In genomic region chr5:173498871-173499470, GRCh38 we compare ENCODE assay signal across 14 cellular contexts.
A peak's percentile ranks its signal among the peaks of the same experiment; 100 is the strongest.
DNase-seq lines count a peak whose midpoint lies in the region; ATAC-seq and TF ChIP-seq lines count a peak whose summit lies in the region.
"Had no signal": no experiment of that assay in that cellular context is flagged by ENCODE, and none has a peak within 500 bp of the region (broad histone marks: within the 10 kb centered on the region; RNA-seq: fewer than 3 reads in every experiment).

No MANE protein-coding gene starts in this region.

- no peaks in the 10 kb centered on the region for H3K79me1 ChIP-seq in IMR-90 (ENCODE audit: low read depth in 1 of 2, low read length in 2 of 2)

- POLR2A ChIA-PET in IMR-90 (lab: Charles Lee; ENCODE audit: unreplicated experiment): interaction anchor here (0.9 kb wide), 1 partner anchor 24 kb away, joined by 3 read pairs; no protein-coding TSS in a partner anchor

- dilution Hi-C loops in IMR-90 (cut with HindIII; ENCODE audit: low sequenced_read_pairs, unreplicated experiment): no loop called here

- no peaks in the 10 kb centered on the region for H3K9me3 Mint-ChIP-seq in stimulated activated effector memory CD8-positive, alpha-beta T cell treated with anti-CD3 and anti-CD28 coated beads, Interleukin-12 subunit alpha, Interleukin-12 subunit beta, amount 100 ng/mL, for 72 hours
- no peaks in the 10 kb centered on the region for H3K9me3 Mint-ChIP-seq in activated naive CD4-positive, alpha-beta T cell treated with anti-CD3 and anti-CD28 coated beads, Interleukin-2, amount 50 U/mL, for 72 hours
- H3K9me3 Mint-ChIP-seq: activated T-helper 1 cell treated with anti-CD3 and anti-CD28 coated beads, Interleukin-12 subunit alpha, Interleukin-12 subunit beta, Interleukin-2, Interleukin-4 antibody, amounts not matched to agents 30 ng/mL and 10 ng/mL and 1 ng/mL, durations not matched to agents 14 hours and 24 hours and 36 hours; stimulated activated memory B cell treated with anti-CD40 and anti-IgM and Interleukin-4, amounts not matched to agents 10 μg/mL and 1 μg/mL and 100 μg/mL, for 72 hours had no signal

- no peaks in the 10 kb centered on the region for H3K36me3 Mint-ChIP-seq in stimulated activated effector memory CD8-positive, alpha-beta T cell treated with anti-CD3 and anti-CD28 coated beads, Interleukin-12 subunit alpha, Interleukin-12 subunit beta, amount 100 ng/mL, for 72 hours
- no peaks in the 10 kb centered on the region for H3K36me3 Mint-ChIP-seq in activated naive CD4-positive, alpha-beta T cell treated with anti-CD3 and anti-CD28 coated beads, Interleukin-2, amount 50 U/mL, for 72 hours
- H3K36me3 Mint-ChIP-seq: stimulated activated memory B cell treated with anti-CD40 and anti-IgM and Interleukin-4, amounts not matched to agents 10 μg/mL and 1 μg/mL and 100 μg/mL, for 72 hours had no signal

- peak overlapping the region; percentile 46 to 63 for H4K8ac ChIP-seq in IMR-90 (ENCODE audit: low read depth in 2 of 2, low read length in 2 of 2)

- peak overlapping the region; percentile 73 for H2AFZ ChIP-seq in IMR-90 (replicated peaks; ENCODE audit: low read length, poor library complexity)

- H3K14ac ChIP-seq in IMR-90 (replicated peaks; ENCODE audit: low read depth, low read length): peak overlapping the region; percentile 69

- DNase-seq in IMR-90 (peak; percentile 23), coronary artery (ENCODE audit: low spot score) (no peak), kidney tubule cell (ENCODE audit: low spot score) (peak; percentile 21), mucosa of descending colon (no peak), putamen (ENCODE audit: low spot score) (no peak)
- no peak for DNase-seq in stimulated activated effector memory CD8-positive, alpha-beta T cell treated with anti-CD3 and anti-CD28 coated beads, Interleukin-12 subunit alpha, Interleukin-12 subunit beta, amount 100 ng/mL, for 72 hours (ENCODE audit: low spot score in 2 of 2)
- no peak for DNase-seq in activated naive CD4-positive, alpha-beta T cell treated with anti-CD3 and anti-CD28 coated beads, Interleukin-2, amount 50 U/mL, for 72 hours (ENCODE audit: low spot score in 2 of 2)
- DNase-seq: colonic mucosa, NCI-H446 had no signal

- peak overlapping the region; percentile 86 for H3K4ac ChIP-seq in IMR-90 (ENCODE audit: low read depth, low read length)

- 42% methylated on average over 2 of the region's 12 CpGs; no CpG with 5 or more reads in 1 of the 2 experiments for WGBS in IMR-90 (ENCODE audit: extremely low coverage in 2 of 2, insufficient read length in 1 of 2), 2 experiments

- H3K4me1 ChIP-seq in IMR-90 (ENCODE audit: control insufficient read depth, insufficient read depth, low read length) (peaks cover 26% of the 10 kb centered on the region), mucosa of descending colon (ENCODE audit: low read depth) (no peaks in the 10 kb centered on the region)
- H3K4me1 ChIP-seq: colonic mucosa had no signal

- peak overlapping the region; percentile 12 for H2AK9ac ChIP-seq in IMR-90 (replicated peaks; ENCODE audit: low read depth, low read length, poor library complexity)

- H3K27ac Mint-ChIP-seq in stimulated activated effector memory CD8-positive, alpha-beta T cell treated with anti-CD3 and anti-CD28 coated beads, Interleukin-12 subunit alpha, Interleukin-12 subunit beta, amount 100 ng/mL, for 72 hours: no peak overlapping the region
- no peak overlapping the region for H3K27ac Mint-ChIP-seq in activated naive CD4-positive, alpha-beta T cell treated with anti-CD3 and anti-CD28 coated beads, Interleukin-2, amount 50 U/mL, for 72 hours
- H3K27ac Mint-ChIP-seq: activated T-helper 1 cell treated with anti-CD3 and anti-CD28 coated beads, Interleukin-12 subunit alpha, Interleukin-12 subunit beta, Interleukin-2, Interleukin-4 antibody, amounts not matched to agents 30 ng/mL and 10 ng/mL and 1 ng/mL, durations not matched to agents 14 hours and 24 hours and 36 hours; stimulated activated memory B cell treated with anti-CD40 and anti-IgM and Interleukin-4, amounts not matched to agents 10 μg/mL and 1 μg/mL and 100 μg/mL, for 72 hours had no signal

- H3K4me3 Mint-ChIP-seq in stimulated activated effector memory CD8-positive, alpha-beta T cell treated with anti-CD3 and anti-CD28 coated beads, Interleukin-12 subunit alpha, Interleukin-12 subunit beta, amount 100 ng/mL, for 72 hours: no peak overlapping the region
- H3K4me3 Mint-ChIP-seq: activated T-helper 1 cell treated with anti-CD3 and anti-CD28 coated beads, Interleukin-12 subunit alpha, Interleukin-12 subunit beta, Interleukin-2, Interleukin-4 antibody, amounts not matched to agents 30 ng/mL and 10 ng/mL and 1 ng/mL, durations not matched to agents 14 hours and 24 hours and 36 hours; stimulated activated memory B cell treated with anti-CD40 and anti-IgM and Interleukin-4, amounts not matched to agents 10 μg/mL and 1 μg/mL and 100 μg/mL, for 72 hours had no signal

- H3K4me3 ChIP-seq in IMR-90 (ENCODE audit: insufficient read depth, low read depth, low read length): no peak overlapping the region
- H3K4me3 ChIP-seq in coronary artery: no peak overlapping the region
- no peak overlapping the region for H3K4me3 ChIP-seq in mucosa of descending colon
- H3K4me3 ChIP-seq: colonic mucosa, SJSA1 had no signal

- H2BK5ac ChIP-seq in IMR-90 (ENCODE audit: low read depth, low read length, poor library complexity, severe bottlenecking): peak overlapping the region; percentile 29

- in situ Hi-C loops in IMR-90 (cut with MboI; ENCODE audit: low sequenced_read_pairs): no loop called here

- H4K20me1 ChIP-seq in IMR-90 (ENCODE audit: insufficient read depth, low read length): no peaks in the 10 kb centered on the region

- peak overlapping the region; percentile 64 for H2BK20ac ChIP-seq in IMR-90 (ENCODE audit: low read depth, low read length)

- H3K18ac ChIP-seq in IMR-90 (ENCODE audit: low read depth, low read length): peak overlapping the region; percentile 38

- ATAC-seq in IMR-90 (ENCODE audit: low read depth): no peak; the same call in 1 of the 2 replicates
- ATAC-seq in stimulated activated effector memory CD8-positive, alpha-beta T cell treated with anti-CD3 and anti-CD28 coated beads, Interleukin-12 subunit alpha, Interleukin-12 subunit beta, amount 100 ng/mL, for 72 hours: peak; percentile 22
- ATAC-seq in activated naive CD4-positive, alpha-beta T cell treated with anti-CD3 and anti-CD28 coated beads, Interleukin-2, amount 50 U/mL, for 72 hours: no peak
- ATAC-seq in mucosa of descending colon: no peak
- ATAC-seq in HG02973 (IDR thresholded peaks at IDR 0.05; ENCODE audit: unreplicated experiment): no peak
- ATAC-seq: activated CD4-positive, CD25-positive, alpha-beta regulatory T cell treated with anti-CD3 and anti-CD28 coated beads, Interleukin-2, amount 50 U/mL, for 24 hours; stimulated activated memory B cell treated with anti-CD40 and anti-IgM and Interleukin-4, amounts not matched to agents 10 μg/mL and 1 μg/mL and 100 μg/mL, for 72 hours had no signal

- H3K23ac ChIP-seq in IMR-90 (ENCODE audit: low read depth, low read length): peak overlapping the region; percentile 8; the same call in 1 of the 2 replicates

- peak overlapping the region; percentile 5 for H4K5ac ChIP-seq in IMR-90 (ENCODE audit: low read depth, low read length)

- peak overlapping the region; percentile 81 for H4K91ac ChIP-seq in IMR-90 (ENCODE audit: insufficient read depth, low read depth, low read length)

- H3K9me3 ChIP-seq in IMR-90 (ENCODE audit: control insufficient read depth, insufficient read depth, low read length) (no peaks in the 10 kb centered on the region), mucosa of descending colon (no peaks in the 10 kb centered on the region)
- H3K9me3 ChIP-seq: colonic mucosa had no signal

- H3K56ac ChIP-seq in IMR-90 (ENCODE audit: extremely low read depth, insufficient read depth, low read length): peak overlapping the region; percentile 49; the same call in 1 of the 2 replicates

- peak overlapping the region; percentile 76 for H2AK5ac ChIP-seq in IMR-90 (ENCODE audit: low read depth, low read length)

- TF ChIP-seq CTCF in IMR-90 (conservative IDR thresholded peaks at IDR 0.05; ENCODE audit: low read depth, low read length) (no peak), coronary artery (IDR thresholded peaks at IDR 0.05) (no peak), mucosa of descending colon (IDR thresholded peaks at IDR 0.05) (no peak)

- no peak for TF ChIP-seq RAD21 in IMR-90 (IDR thresholded peaks at IDR 0.05; ENCODE audit: low read length)

- peaks cover 11% of the 10 kb centered on the region; the same call in 1 of the 2 replicates for H3K9me1 ChIP-seq in IMR-90 (ENCODE audit: insufficient read depth, low read length)

- no peak overlapping the region for H3K4me2 ChIP-seq in IMR-90 (ENCODE audit: low read depth, low read length)

- intact Hi-C loops in IMR-90 (cut with micrococcal nuclease) (loop anchor here (5.0 kb wide), 1 partner anchor 73 kb away; no protein-coding TSS in a partner anchor), mucosa of descending colon (cut with DNase I, micrococcal nuclease) (no loop called here)

- H3K9ac ChIP-seq in IMR-90 (ENCODE audit: low read depth, low read length): peak overlapping the region; percentile 3; the same call in 1 of the 2 replicates

- peak overlapping the region; percentile 50; the same call in 2 of the 3 replicates for H2BK15ac ChIP-seq in IMR-90 (ENCODE audit: low read depth, low read length)

- H3K36me3 ChIP-seq in IMR-90 (ENCODE audit: control insufficient read depth, insufficient read depth, low read length) (no peaks in the 10 kb centered on the region), mucosa of descending colon (ENCODE audit: low read depth) (no peaks in the 10 kb centered on the region)
- H3K36me3 ChIP-seq: colonic mucosa, SJSA1 had no signal

- TF ChIP-seq POLR2A in IMR-90 (IDR thresholded peaks at IDR 0.05; ENCODE audit: low read depth, low read length): no peak

- BruUV-seq in IMR-90 (replicated peaks; lab: Mats Ljungman, UMichigan): no TSS peak

- CTCF ChIA-PET in IMR-90 (lab: Yijun Ruan, JAX): interaction anchor here (0.6 to 1.1 kb wide), 4 partner anchors 16 to 86 kb away, joined by 3 to 4 read pairs (median 3); no protein-coding TSS in a partner anchor

- H3K27ac ChIP-seq in IMR-90 (ENCODE audit: insufficient read depth, low read length) (peak overlapping the region; percentile 42), coronary artery (peak overlapping the region; percentile 64 to 88)
- H3K27ac ChIP-seq: colonic mucosa, SJSA1 had no signal

- peak overlapping the region; percentile 83 for H2BK120ac ChIP-seq in IMR-90 (ENCODE audit: low read depth, low read length)

- H3K4me1 Mint-ChIP-seq in stimulated activated effector memory CD8-positive, alpha-beta T cell treated with anti-CD3 and anti-CD28 coated beads, Interleukin-12 subunit alpha, Interleukin-12 subunit beta, amount 100 ng/mL, for 72 hours: no peaks in the 10 kb centered on the region
- H3K4me1 Mint-ChIP-seq: stimulated activated memory B cell treated with anti-CD40 and anti-IgM and Interleukin-4, amounts not matched to agents 10 μg/mL and 1 μg/mL and 100 μg/mL, for 72 hours had no signal

- H3K27me3 ChIP-seq in IMR-90 (ENCODE audit: control insufficient read depth, insufficient read depth, low read length): no peaks in the 10 kb centered on the region
- H3K27me3 ChIP-seq: colonic mucosa, SJSA1 had no signal

TF ChIP-seq in IMR-90, 13 proteins besides CTCF, POLR2A, EP300 and RAD21 (continues in another document):
- TF ChIP-seq BHLHE40 (IDR thresholded peaks at IDR 0.05; ENCODE audit: low read depth, low read length) (no peak), SMC3 (IDR thresholded peaks at IDR 0.05; ENCODE audit: low read depth, low read length) (no peak), FOS (IDR thresholded peaks at IDR 0.05; ENCODE audit: low read depth, low read length) (no peak)

Comparison
In these comparisons a context has a peak if more than half of its experiments do, and no peak if none do; other contexts are left out.
1. DNase-seq: peak in IMR-90 (single experiment) and kidney tubule cell (single experiment); none in coronary artery (single experiment), stimulated activated effector memory CD8-positive, alpha-beta T cell treated with anti-CD3 and anti-CD28 coated beads, Interleukin-12 subunit alpha, Interleukin-12 subunit beta, amount 100 ng/mL, for 72 hours (0 of 2), activated naive CD4-positive, alpha-beta T cell treated with anti-CD3 and anti-CD28 coated beads, Interleukin-2, amount 50 U/mL, for 72 hours (0 of 2), mucosa of descending colon (0 of 3) and putamen (single experiment).